12 cellular contexts compared by ENCODE assay signal in genomic region chr2:112065966-112066365, GRCh38. TPM values are rescaled to one million over a fixed set of nuclear protein-coding genes. Genes with fewer than 3 reads are reported as not detected.
A peak's percentile ranks its signal among the peaks of the same experiment; 100 is the strongest.
DNase-seq lines count a peak whose midpoint lies in the region; ATAC-seq, FAIRE-seq and TF ChIP-seq lines count a peak whose summit lies in the region.
"Had no signal": no experiment of that assay in that cellular context is flagged by ENCODE, and none has a peak within 500 bp of the region (broad histone marks: within the 10 kb centered on the region; RNA-seq: fewer than 3 reads in every experiment).

No MANE protein-coding gene starts in this region.

- H2AFZ ChIP-seq in astrocyte (ENCODE audit: low read depth, low read length) (no peak overlapping the region), mesenchymal stem cell (ENCODE audit: low read depth, low read length) (no peak overlapping the region)

- peak overlapping the region; percentile 38 for H3K27ac Mint-ChIP-seq in astrocyte (ENCODE audit: unreplicated experiment)

- H3K4me3 Mint-ChIP-seq in astrocyte (ENCODE audit: unreplicated experiment): no peak overlapping the region
- H3K4me3 Mint-ChIP-seq: central memory CD8-positive, alpha-beta T cell had no signal

- H3K79me2 ChIP-seq in astrocyte (ENCODE audit: insufficient read depth, low read length): peaks cover 29% of the 10 kb centered on the region

- no peak overlapping the region for H2BK12ac ChIP-seq in mesenchymal stem cell (ENCODE audit: low read length in 2 of 2)

- FAIRE-seq in astrocyte (lab: Jason Lieb, UNC): peak; percentile 98

- DNase-seq in GM04504 (ENCODE audit: low read depth) (peak; percentile 56), astrocyte (ENCODE audit: low read depth) (peak; percentile 86), mesenchymal stem cell (peak; percentile 85), NCI-H2227 (lab: John Stamatoyannopoulos, UW; ENCODE audit: unreplicated experiment) (no peak), Kasumi-1 (lab: John Stamatoyannopoulos, UW) (no peak), DMS53 (lab: John Stamatoyannopoulos, UW) (no peak)
- DNase-seq: activated CD4-positive, alpha-beta T cell treated with anti-CD3 and anti-CD28 coated beads for 1 hour; NCI-H1092 had no signal

- H3K27ac ChIP-seq in astrocyte (ENCODE audit: low read depth, low read length) (peak overlapping the region; percentile 34), mesenchymal stem cell (ENCODE audit: low read length, poor library complexity, severe bottlenecking) (no peak overlapping the region)
- H3K27ac ChIP-seq: neutrophil had no signal

- H4K91ac ChIP-seq in mesenchymal stem cell (ENCODE audit: low read length): no peak overlapping the region

- H2BK120ac ChIP-seq in mesenchymal stem cell (ENCODE audit: low read depth, low read length): no peak overlapping the region

- H3K4me1 ChIP-seq in astrocyte (ENCODE audit: insufficient read depth, low read length) (peaks cover 5% of the 10 kb centered on the region), mesenchymal stem cell (ENCODE audit: control insufficient read depth, insufficient read depth, low read depth, low read length) (no peaks in the 10 kb centered on the region)

- no peaks in the 10 kb centered on the region for H3K27me3 Mint-ChIP-seq in astrocyte (ENCODE audit: low read depth, unreplicated experiment)
- H3K27me3 Mint-ChIP-seq: central memory CD8-positive, alpha-beta T cell had no signal

- no peaks in the 10 kb centered on the region for H3K9me3 Mint-ChIP-seq in astrocyte (ENCODE audit: unreplicated experiment)
- H3K9me3 Mint-ChIP-seq: central memory CD8-positive, alpha-beta T cell had no signal

- no peak overlapping the region for H3K23ac ChIP-seq in mesenchymal stem cell (ENCODE audit: low read length in 2 of 2)

- peak overlapping the region; percentile 54 for H3K4me2 ChIP-seq in astrocyte (ENCODE audit: low read length)
- no peak overlapping the region for H3K4me2 ChIP-seq in mesenchymal stem cell (ENCODE audit: low read length, poor library complexity, severe bottlenecking)

- H3K9ac ChIP-seq in astrocyte (ENCODE audit: low read length): no peak overlapping the region
- peak overlapping the region; percentile 45 for H3K9ac ChIP-seq in mesenchymal stem cell (ENCODE audit: low read length)

- no peaks in the 10 kb centered on the region for H3K27me3 ChIP-seq in astrocyte (ENCODE audit: insufficient read depth, low read length)
- no peaks in the 10 kb centered on the region for H3K27me3 ChIP-seq in mesenchymal stem cell (ENCODE audit: control insufficient read depth in 1 of 2, insufficient read depth in 1 of 2, low read length in 2 of 2)
- H3K27me3 ChIP-seq: neutrophil had no signal

- no peak overlapping the region for H4K8ac ChIP-seq in mesenchymal stem cell (ENCODE audit: low read length)

- H3K36me3 ChIP-seq in astrocyte (ENCODE audit: insufficient read depth, low read length) (peaks cover 37% of the 10 kb centered on the region), mesenchymal stem cell (ENCODE audit: control insufficient read depth in 1 of 2, insufficient read depth in 2 of 2, low read depth in 1 of 2, low read length in 2 of 2) (peaks cover 29 to 83% of the 10 kb centered on the region in 2 experiments)

- H2AK5ac ChIP-seq in mesenchymal stem cell (ENCODE audit: low read length, severe bottlenecking): no peak overlapping the region

- H3K9me3 ChIP-seq in astrocyte (ENCODE audit: insufficient read depth, low read depth, low read length): no peaks in the 10 kb centered on the region
- H3K9me3 ChIP-seq in mesenchymal stem cell (ENCODE audit: control insufficient read depth, low read length): no peaks in the 10 kb centered on the region
- H3K9me3 ChIP-seq: neutrophil had no signal

- peaks cover 15% of the 10 kb centered on the region for H3K4me1 Mint-ChIP-seq in astrocyte (ENCODE audit: low read depth, unreplicated experiment)

- peak; percentile 66 for ATAC-seq in HG03439 (IDR thresholded peaks at IDR 0.05; ENCODE audit: unreplicated experiment)
- no peak for ATAC-seq in GM18511 (IDR thresholded peaks at IDR 0.05; ENCODE audit: unreplicated experiment)

- TF ChIP-seq CTCF in astrocyte (IDR thresholded peaks at IDR 0.05; ENCODE audit: insufficient read depth, low read depth, low read length): no peak

- H3K79me1 ChIP-seq in mesenchymal stem cell (replicated peaks; ENCODE audit: low read length, poor library complexity, severe bottlenecking): peaks cover 25% of the 10 kb centered on the region

- H4K20me1 ChIP-seq in astrocyte (ENCODE audit: insufficient read depth, low read length): peaks cover 7% of the 10 kb centered on the region

- H3K36me3 Mint-ChIP-seq in astrocyte (ENCODE audit: low read depth, unreplicated experiment): peaks cover 28% of the 10 kb centered on the region

- H3K4ac ChIP-seq in mesenchymal stem cell (ENCODE audit: low read depth in 1 of 2, low read length in 2 of 2): no peak overlapping the region

- H3K14ac ChIP-seq in mesenchymal stem cell (ENCODE audit: low read length in 2 of 2): no peak overlapping the region

- H2BK5ac ChIP-seq in mesenchymal stem cell (ENCODE audit: low read depth, low read length, poor library complexity, severe bottlenecking): no peak overlapping the region

- no peak overlapping the region for H2BK15ac ChIP-seq in mesenchymal stem cell (ENCODE audit: low read depth, poor library complexity, severe bottlenecking)

- H3K18ac ChIP-seq in mesenchymal stem cell (ENCODE audit: low read depth in 1 of 2, low read length in 2 of 2): no peak overlapping the region

- H3K4me3 ChIP-seq in astrocyte (ENCODE audit: insufficient read depth, low read depth, low read length) (no peak overlapping the region), mesenchymal stem cell (ENCODE audit: insufficient read depth in 1 of 2, low read depth in 1 of 2, low read length in 2 of 2) (no peak overlapping the region)

- WGBS in mesenchymal stem cell: no CpG with 5 or more reads among the region's 1 CpG

RNA-seq across cellular contexts. Expression of gene TMEM87B, which starts 10.9 kb away (rescaled TPM):
- total RNA-seq in astrocyte: 27.2 and 30.2 TPM in 2 replicates
- 30.8 TPM for polyA plus RNA-seq in mesenchymal stem cell (2013, experiment 1 of 2)
- polyA plus RNA-seq in mesenchymal stem cell (2013, experiment 2 of 2): 35.7 TPM

Comparison
In these comparisons a context has a peak if more than half of its experiments do, and no peak if none do; other contexts are left out.
1. DNase-seq: peak in GM04504 (single experiment), astrocyte (single experiment) and mesenchymal stem cell (single experiment); none in NCI-H2227 (single experiment), Kasumi-1 (0 of 2) and DMS53 (single experiment).